8 cellular contexts compared by ENCODE assay signal in genomic region chr14:75514673-75515630, GRCh38.
DNase-seq lines count a peak whose midpoint lies in the region; ATAC-seq lines count a peak whose summit lies in the region.

No MANE protein-coding gene starts in this region.

- DNase-seq in Ammon's horn (ENCODE audit: low spot score) (peak; percentile 34), germinal center (ENCODE audit: low spot score) (peak; percentile 63), NCI-H526 treated with DMSO at 0.1 percent for 48 hours (lab: John Stamatoyannopoulos, UW) (no peak), NCI-H69 (lab: John Stamatoyannopoulos, UW) (no peak)
- peak; percentile 79 for DNase-seq in activated CD8-positive, alpha-beta memory T cell treated with anti-CD3 and anti-CD28 coated beads for 24 hours
- peak; percentile 46 to 51 for DNase-seq in stimulated activated CD4-positive, alpha-beta T cell treated with anti-CD3 and anti-CD28 coated beads, Interleukin-2, amount 100 ng/mL, for 24 hours

- ATAC-seq in GM19372 (IDR thresholded peaks at IDR 0.05; ENCODE audit: low read depth, unreplicated experiment) (peak; percentile 34), HG03565 (IDR thresholded peaks at IDR 0.05; ENCODE audit: unreplicated experiment) (peak; percentile 24)

Comparison
In these comparisons a context has a peak if more than half of its experiments do, and no peak if none do; other contexts are left out.
1. DNase-seq: peak in Ammon's horn (single experiment), activated CD8-positive, alpha-beta memory T cell treated with anti-CD3 and anti-CD28 coated beads for 24 hours (single experiment), germinal center (single experiment) and stimulated activated CD4-positive, alpha-beta T cell treated with anti-CD3 and anti-CD28 coated beads, Interleukin-2, amount 100 ng/mL, for 24 hours (2 of 2); none in NCI-H526 treated with DMSO at 0.1 percent for 48 hours (single experiment) and NCI-H69 (single experiment).